1 cellular context compared by ENCODE assay signal in the genomic region with DNA sequence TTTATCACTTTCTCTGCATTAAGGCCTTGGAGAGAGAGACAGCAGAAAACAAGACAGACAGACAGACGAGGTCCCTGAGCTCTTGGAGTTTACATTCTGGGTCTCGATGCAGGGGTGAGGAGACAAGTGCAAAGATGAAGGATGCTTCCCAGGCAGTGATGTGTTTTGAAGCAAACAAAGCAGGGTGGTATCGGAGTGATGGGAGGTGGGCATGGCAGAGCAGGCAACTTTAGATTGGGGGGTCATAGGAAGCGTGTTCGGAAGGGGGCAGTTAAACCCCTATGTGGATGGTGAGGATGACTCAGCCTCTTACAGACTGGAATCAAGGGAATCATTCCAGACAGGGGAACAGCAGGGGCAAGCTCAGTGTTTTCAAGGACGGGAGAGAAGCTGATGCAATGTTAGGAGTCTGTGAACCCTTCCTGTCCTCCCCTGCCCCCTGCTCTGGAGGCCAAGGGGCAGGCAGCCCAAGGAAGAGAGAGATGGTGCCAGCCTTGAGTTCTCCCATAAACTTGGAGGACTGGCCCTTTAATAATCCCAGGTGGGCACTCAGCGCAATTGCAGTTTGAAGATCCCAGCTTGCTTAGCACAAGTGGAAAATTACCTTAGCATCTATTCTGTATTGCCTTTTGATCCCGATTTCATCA.
TF ChIP-seq lines count a peak whose summit lies in the region.

No MANE protein-coding gene starts in this region.

TF ChIP-seq in HCT116, 20 proteins besides CTCF, POLR2A, EP300 and RAD21 (continued from another document):
- TF ChIP-seq, protein P1, sequence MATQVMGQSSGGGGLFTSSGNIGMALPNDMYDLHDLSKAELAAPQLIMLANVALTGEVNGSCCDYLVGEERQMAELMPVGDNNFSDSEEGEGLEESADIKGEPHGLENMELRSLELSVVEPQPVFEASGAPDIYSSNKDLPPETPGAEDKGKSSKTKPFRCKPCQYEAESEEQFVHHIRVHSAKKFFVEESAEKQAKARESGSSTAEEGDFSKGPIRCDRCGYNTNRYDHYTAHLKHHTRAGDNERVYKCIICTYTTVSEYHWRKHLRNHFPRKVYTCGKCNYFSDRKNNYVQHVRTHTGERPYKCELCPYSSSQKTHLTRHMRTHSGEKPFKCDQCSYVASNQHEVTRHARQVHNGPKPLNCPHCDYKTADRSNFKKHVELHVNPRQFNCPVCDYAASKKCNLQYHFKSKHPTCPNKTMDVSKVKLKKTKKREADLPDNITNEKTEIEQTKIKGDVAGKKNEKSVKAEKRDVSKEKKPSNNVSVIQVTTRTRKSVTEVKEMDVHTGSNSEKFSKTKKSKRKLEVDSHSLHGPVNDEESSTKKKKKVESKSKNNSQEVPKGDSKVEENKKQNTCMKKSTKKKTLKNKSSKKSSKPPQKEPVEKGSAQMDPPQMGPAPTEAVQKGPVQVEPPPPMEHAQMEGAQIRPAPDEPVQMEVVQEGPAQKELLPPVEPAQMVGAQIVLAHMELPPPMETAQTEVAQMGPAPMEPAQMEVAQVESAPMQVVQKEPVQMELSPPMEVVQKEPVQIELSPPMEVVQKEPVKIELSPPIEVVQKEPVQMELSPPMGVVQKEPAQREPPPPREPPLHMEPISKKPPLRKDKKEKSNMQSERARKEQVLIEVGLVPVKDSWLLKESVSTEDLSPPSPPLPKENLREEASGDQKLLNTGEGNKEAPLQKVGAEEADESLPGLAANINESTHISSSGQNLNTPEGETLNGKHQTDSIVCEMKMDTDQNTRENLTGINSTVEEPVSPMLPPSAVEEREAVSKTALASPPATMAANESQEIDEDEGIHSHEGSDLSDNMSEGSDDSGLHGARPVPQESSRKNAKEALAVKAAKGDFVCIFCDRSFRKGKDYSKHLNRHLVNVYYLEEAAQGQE (IDR thresholded peaks at IDR 0.05; ENCODE audit: low read depth): no peak
- TF ChIP-seq, protein P2, sequence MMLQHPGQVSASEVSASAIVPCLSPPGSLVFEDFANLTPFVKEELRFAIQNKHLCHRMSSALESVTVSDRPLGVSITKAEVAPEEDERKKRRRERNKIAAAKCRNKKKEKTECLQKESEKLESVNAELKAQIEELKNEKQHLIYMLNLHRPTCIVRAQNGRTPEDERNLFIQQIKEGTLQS (IDR thresholded peaks at IDR 0.05): no peak
- TF ChIP-seq TCF7L2 (IDR thresholded peaks at IDR 0.05; ENCODE audit: borderline replicate concordance, extremely low read depth, insufficient read depth, insufficient read length) (no peak), POLR2AphosphoS5 (IDR thresholded peaks at IDR 0.05; ENCODE audit: low read depth, low read length) (no peak), CEBPB (IDR thresholded peaks at IDR 0.05; ENCODE audit: low read depth) (no peak), JUND (IDR thresholded peaks at IDR 0.05) (no peak), CBX3 (IDR thresholded peaks at IDR 0.05; ENCODE audit: low read depth) (no peak), FOSL1 (IDR thresholded peaks at IDR 0.05; ENCODE audit: low read depth) (no peak)
- TF ChIP-seq, protein P3, sequence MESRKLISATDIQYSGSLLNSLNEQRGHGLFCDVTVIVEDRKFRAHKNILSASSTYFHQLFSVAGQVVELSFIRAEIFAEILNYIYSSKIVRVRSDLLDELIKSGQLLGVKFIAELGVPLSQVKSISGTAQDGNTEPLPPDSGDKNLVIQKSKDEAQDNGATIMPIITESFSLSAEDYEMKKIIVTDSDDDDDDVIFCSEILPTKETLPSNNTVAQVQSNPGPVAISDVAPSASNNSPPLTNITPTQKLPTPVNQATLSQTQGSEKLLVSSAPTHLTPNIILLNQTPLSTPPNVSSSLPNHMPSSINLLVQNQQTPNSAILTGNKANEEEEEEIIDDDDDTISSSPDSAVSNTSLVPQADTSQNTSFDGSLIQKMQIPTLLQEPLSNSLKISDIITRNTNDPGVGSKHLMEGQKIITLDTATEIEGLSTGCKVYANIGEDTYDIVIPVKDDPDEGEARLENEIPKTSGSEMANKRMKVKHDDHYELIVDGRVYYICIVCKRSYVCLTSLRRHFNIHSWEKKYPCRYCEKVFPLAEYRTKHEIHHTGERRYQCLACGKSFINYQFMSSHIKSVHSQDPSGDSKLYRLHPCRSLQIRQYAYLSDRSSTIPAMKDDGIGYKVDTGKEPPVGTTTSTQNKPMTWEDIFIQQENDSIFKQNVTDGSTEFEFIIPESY (IDR thresholded peaks at IDR 0.05; ENCODE audit: extremely low read depth, insufficient replicate concordance, low read length): no peak
TF ChIP-seq in HCT116: peak in this region for 0.
